In genomic region chr9:95938724-95939123, GRCh38 we compare ENCODE assay signal across 19 cellular contexts.
"Had no signal": no experiment of that assay in that cellular context is flagged by ENCODE, and none has a peak within 500 bp of the region (broad histone marks: within the 10 kb centered on the region; RNA-seq: fewer than 3 reads in every experiment).

No MANE protein-coding gene starts in this region.

- ATAC-seq: activated T-cell treated with anti-CD3 and anti-CD28 coated beads, Interleukin-2, amount 50 U/mL, for 4 hours; gastroesophageal sphincter; heart right ventricle; left cardiac atrium; mucosa of descending colon; naive thymus-derived CD4-positive, alpha-beta T cell; right cardiac atrium; T-helper 17 cell had no signal

- H3K4me3 ChIP-seq: gastroesophageal sphincter, heart right ventricle, mucosa of descending colon, prostate gland, tibial artery had no signal

- H3K4me1 ChIP-seq: gastroesophageal sphincter, heart right ventricle, prostate gland had no signal

- DNase-seq: activated CD4-positive, alpha-beta memory T cell treated with anti-CD3 and anti-CD28 coated beads for 36 hours; activated effector memory CD4-positive, alpha-beta T cell treated with Interleukin-2 at 50 U/mL for 16 hours; activated naive CD4-positive, alpha-beta T cell treated with anti-CD3 and anti-CD28 coated beads, Interleukin-2, amount 50 U/mL, for 16 hours; activated T-cell treated with anti-CD3 and anti-CD28 coated beads, Interleukin-2, amount 50 U/mL, for 4 hours; effector CD8-positive, alpha-beta T cell; heart right ventricle; left cardiac atrium; mucosa of descending colon; naive thymus-derived CD4-positive, alpha-beta T cell; nucleus accumbens; right cardiac atrium; small intestine; stimulated activated CD4-positive, alpha-beta T cell treated with anti-CD3 and anti-CD28 coated beads, Interleukin-4, amount 100 ng/mL, for 24 hours; stimulated activated naive CD4-positive, alpha-beta T cell; T-helper 17 cell; tibial artery; WERI-Rb-1 had no signal

- H3K27me3 ChIP-seq: gastroesophageal sphincter, heart right ventricle, tibial artery had no signal

- H3K27ac ChIP-seq: gastroesophageal sphincter, heart right ventricle, prostate gland, tibial artery, WERI-Rb-1 had no signal

- H3K9me3 ChIP-seq: gastroesophageal sphincter, mucosa of descending colon, prostate gland, tibial artery had no signal

- H3K36me3 ChIP-seq: prostate gland had no signal
